ENCODE assay signal across 2 cellular contexts in genomic region chr9:33172256-33172678, GRCh38.
A peak's percentile ranks its signal among the peaks of the same experiment; 100 is the strongest.
TF ChIP-seq lines count a peak whose summit lies in the region.

No MANE protein-coding gene starts in this region.

TF ChIP-seq in K562, 482 proteins besides CTCF, POLR2A, EP300 and RAD21 (continued from another document and continues in another):
- TF ChIP-seq, protein P1, sequence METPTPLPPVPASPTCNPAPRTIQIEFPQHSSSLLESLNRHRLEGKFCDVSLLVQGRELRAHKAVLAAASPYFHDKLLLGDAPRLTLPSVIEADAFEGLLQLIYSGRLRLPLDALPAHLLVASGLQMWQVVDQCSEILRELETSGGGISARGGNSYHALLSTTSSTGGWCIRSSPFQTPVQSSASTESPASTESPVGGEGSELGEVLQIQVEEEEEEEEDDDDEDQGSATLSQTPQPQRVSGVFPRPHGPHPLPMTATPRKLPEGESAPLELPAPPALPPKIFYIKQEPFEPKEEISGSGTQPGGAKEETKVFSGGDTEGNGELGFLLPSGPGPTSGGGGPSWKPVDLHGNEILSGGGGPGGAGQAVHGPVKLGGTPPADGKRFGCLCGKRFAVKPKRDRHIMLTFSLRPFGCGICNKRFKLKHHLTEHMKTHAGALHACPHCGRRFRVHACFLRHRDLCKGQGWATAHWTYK (CRISPR knock-in tag; IDR thresholded peaks at IDR 0.05): no peak
- TF ChIP-seq DPF2 (IDR thresholded peaks at IDR 0.05) (peak; percentile 84), PTRF (tag; IDR thresholded peaks at IDR 0.05) (no peak), SMARCA4 (IDR thresholded peaks at IDR 0.05) (peak; percentile 78), TCF3 (CRISPR knock-in tag; IDR thresholded peaks at IDR 0.05) (peak; percentile 67), TAF9B (IDR thresholded peaks at IDR 0.05; ENCODE audit: partially characterized antibody) (peak; percentile 19), NFIC (IDR thresholded peaks at IDR 0.05) (peak; percentile 49), PML (IDR thresholded peaks at IDR 0.05; ENCODE audit: low read length) (no peak), ZNF316 (IDR thresholded peaks at IDR 0.05) (peak; percentile 70), MAFF (IDR thresholded peaks at IDR 0.05; ENCODE audit: low read length) (peak; percentile 44; the same call in 1 of the 2 replicates)
- TF ChIP-seq, protein P2, sequence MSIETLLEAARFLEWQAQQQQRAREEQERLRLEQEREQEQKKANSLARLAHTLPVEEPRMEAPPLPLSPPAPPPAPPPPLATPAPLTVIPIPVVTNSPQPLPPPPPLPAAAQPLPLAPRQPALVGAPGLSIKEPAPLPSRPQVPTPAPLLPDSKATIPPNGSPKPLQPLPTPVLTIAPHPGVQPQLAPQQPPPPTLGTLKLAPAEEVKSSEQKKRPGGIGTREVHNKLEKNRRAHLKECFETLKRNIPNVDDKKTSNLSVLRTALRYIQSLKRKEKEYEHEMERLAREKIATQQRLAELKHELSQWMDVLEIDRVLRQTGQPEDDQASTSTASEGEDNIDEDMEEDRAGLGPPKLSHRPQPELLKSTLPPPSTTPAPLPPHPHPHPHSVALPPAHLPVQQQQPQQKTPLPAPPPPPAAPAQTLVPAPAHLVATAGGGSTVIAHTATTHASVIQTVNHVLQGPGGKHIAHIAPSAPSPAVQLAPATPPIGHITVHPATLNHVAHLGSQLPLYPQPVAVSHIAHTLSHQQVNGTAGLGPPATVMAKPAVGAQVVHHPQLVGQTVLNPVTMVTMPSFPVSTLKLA (conservative IDR thresholded peaks at IDR 0.05): peak in 1 of 2 experiments; percentile 38; a peak in 2 of 4 replicates
- TF ChIP-seq, protein P3, sequence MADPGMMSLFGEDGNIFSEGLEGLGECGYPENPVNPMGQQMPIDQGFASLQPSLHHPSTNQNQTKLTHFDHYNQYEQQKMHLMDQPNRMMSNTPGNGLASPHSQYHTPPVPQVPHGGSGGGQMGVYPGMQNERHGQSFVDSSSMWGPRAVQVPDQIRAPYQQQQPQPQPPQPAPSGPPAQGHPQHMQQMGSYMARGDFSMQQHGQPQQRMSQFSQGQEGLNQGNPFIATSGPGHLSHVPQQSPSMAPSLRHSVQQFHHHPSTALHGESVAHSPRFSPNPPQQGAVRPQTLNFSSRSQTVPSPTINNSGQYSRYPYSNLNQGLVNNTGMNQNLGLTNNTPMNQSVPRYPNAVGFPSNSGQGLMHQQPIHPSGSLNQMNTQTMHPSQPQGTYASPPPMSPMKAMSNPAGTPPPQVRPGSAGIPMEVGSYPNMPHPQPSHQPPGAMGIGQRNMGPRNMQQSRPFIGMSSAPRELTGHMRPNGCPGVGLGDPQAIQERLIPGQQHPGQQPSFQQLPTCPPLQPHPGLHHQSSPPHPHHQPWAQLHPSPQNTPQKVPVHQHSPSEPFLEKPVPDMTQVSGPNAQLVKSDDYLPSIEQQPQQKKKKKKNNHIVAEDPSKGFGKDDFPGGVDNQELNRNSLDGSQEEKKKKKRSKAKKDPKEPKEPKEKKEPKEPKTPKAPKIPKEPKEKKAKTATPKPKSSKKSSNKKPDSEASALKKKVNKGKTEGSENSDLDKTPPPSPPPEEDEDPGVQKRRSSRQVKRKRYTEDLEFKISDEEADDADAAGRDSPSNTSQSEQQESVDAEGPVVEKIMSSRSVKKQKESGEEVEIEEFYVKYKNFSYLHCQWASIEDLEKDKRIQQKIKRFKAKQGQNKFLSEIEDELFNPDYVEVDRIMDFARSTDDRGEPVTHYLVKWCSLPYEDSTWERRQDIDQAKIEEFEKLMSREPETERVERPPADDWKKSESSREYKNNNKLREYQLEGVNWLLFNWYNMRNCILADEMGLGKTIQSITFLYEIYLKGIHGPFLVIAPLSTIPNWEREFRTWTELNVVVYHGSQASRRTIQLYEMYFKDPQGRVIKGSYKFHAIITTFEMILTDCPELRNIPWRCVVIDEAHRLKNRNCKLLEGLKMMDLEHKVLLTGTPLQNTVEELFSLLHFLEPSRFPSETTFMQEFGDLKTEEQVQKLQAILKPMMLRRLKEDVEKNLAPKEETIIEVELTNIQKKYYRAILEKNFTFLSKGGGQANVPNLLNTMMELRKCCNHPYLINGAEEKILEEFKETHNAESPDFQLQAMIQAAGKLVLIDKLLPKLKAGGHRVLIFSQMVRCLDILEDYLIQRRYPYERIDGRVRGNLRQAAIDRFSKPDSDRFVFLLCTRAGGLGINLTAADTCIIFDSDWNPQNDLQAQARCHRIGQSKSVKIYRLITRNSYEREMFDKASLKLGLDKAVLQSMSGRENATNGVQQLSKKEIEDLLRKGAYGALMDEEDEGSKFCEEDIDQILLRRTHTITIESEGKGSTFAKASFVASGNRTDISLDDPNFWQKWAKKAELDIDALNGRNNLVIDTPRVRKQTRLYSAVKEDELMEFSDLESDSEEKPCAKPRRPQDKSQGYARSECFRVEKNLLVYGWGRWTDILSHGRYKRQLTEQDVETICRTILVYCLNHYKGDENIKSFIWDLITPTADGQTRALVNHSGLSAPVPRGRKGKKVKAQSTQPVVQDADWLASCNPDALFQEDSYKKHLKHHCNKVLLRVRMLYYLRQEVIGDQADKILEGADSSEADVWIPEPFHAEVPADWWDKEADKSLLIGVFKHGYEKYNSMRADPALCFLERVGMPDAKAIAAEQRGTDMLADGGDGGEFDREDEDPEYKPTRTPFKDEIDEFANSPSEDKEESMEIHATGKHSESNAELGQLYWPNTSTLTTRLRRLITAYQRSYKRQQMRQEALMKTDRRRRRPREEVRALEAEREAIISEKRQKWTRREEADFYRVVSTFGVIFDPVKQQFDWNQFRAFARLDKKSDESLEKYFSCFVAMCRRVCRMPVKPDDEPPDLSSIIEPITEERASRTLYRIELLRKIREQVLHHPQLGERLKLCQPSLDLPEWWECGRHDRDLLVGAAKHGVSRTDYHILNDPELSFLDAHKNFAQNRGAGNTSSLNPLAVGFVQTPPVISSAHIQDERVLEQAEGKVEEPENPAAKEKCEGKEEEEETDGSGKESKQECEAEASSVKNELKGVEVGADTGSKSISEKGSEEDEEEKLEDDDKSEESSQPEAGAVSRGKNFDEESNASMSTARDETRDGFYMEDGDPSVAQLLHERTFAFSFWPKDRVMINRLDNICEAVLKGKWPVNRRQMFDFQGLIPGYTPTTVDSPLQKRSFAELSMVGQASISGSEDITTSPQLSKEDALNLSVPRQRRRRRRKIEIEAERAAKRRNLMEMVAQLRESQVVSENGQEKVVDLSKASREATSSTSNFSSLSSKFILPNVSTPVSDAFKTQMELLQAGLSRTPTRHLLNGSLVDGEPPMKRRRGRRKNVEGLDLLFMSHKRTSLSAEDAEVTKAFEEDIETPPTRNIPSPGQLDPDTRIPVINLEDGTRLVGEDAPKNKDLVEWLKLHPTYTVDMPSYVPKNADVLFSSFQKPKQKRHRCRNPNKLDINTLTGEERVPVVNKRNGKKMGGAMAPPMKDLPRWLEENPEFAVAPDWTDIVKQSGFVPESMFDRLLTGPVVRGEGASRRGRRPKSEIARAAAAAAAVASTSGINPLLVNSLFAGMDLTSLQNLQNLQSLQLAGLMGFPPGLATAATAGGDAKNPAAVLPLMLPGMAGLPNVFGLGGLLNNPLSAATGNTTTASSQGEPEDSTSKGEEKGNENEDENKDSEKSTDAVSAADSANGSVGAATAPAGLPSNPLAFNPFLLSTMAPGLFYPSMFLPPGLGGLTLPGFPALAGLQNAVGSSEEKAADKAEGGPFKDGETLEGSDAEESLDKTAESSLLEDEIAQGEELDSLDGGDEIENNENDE (IDR thresholded peaks at IDR 0.05; ENCODE audit: low read depth, low read length): no peak

TF ChIP-seq in HepG2, 621 proteins besides CTCF, POLR2A, EP300 and RAD21 (continued from another document and continues in another):
- TF ChIP-seq ZNF350 (CRISPR knock-in tag; IDR thresholded peaks at IDR 0.05; ENCODE audit: borderline replicate concordance, low read depth) (no peak), ZFP37 (CRISPR knock-in tag; IDR thresholded peaks at IDR 0.05; ENCODE audit: borderline replicate concordance) (no peak), RNF2 (conservative IDR thresholded peaks at IDR 0.05; ENCODE audit: low read depth) (no peak), SOX5 (CRISPR knock-in tag; IDR thresholded peaks at IDR 0.05; ENCODE audit: borderline replicate concordance) (peak; percentile 95), YY1 (IDR thresholded peaks at IDR 0.05; ENCODE audit: insufficient read depth, insufficient replicate concordance, low read depth, low read length) (no peak), ZNF619 (CRISPR knock-in tag; IDR thresholded peaks at IDR 0.05) (no peak), MXD4 (CRISPR knock-in tag; IDR thresholded peaks at IDR 0.05) (no peak), ATRX (CRISPR knock-in tag; IDR thresholded peaks at IDR 0.05; ENCODE audit: borderline replicate concordance) (no peak), NR1H2 (CRISPR knock-in tag; IDR thresholded peaks at IDR 0.05; ENCODE audit: borderline replicate concordance, low read depth) (no peak), FOXJ3 (CRISPR knock-in tag; IDR thresholded peaks at IDR 0.05; ENCODE audit: borderline replicate concordance) (0 out of 2 replicates have a peak, but pooled peaks have one; percentile 16), SSRP1 (CRISPR knock-in tag; IDR thresholded peaks at IDR 0.05) (0 out of 2 replicates have a peak, but pooled peaks have one; percentile 36), FOXA3 (CRISPR knock-in tag; IDR thresholded peaks at IDR 0.05) (no peak), MTF1 (CRISPR knock-in tag; IDR thresholded peaks at IDR 0.05) (no peak), SMAD3 (CRISPR knock-in tag; IDR thresholded peaks at IDR 0.05) (no peak), PITX1 (CRISPR knock-in tag; IDR thresholded peaks at IDR 0.05) (no peak), PBX3 (CRISPR knock-in tag; IDR thresholded peaks at IDR 0.05; ENCODE audit: borderline replicate concordance) (no peak), ZNF558 (CRISPR knock-in tag; IDR thresholded peaks at IDR 0.05; ENCODE audit: borderline replicate concordance) (no peak), MTA3 (CRISPR knock-in tag; IDR thresholded peaks at IDR 0.05) (no peak), SMAD9 (CRISPR knock-in tag; IDR thresholded peaks at IDR 0.05) (no peak), MAFG (CRISPR knock-in tag; IDR thresholded peaks at IDR 0.05) (no peak), ZNF891 (CRISPR knock-in tag; IDR thresholded peaks at IDR 0.05) (no peak), ERF (CRISPR knock-in tag; IDR thresholded peaks at IDR 0.05) (no peak), JUN (CRISPR knock-in tag; IDR thresholded peaks at IDR 0.05) (no peak), MAFF (IDR thresholded peaks at IDR 0.05; ENCODE audit: low read depth, low read length) (peak; percentile 74), ZHX1 (CRISPR knock-in tag; IDR thresholded peaks at IDR 0.05; ENCODE audit: low read depth) (no peak), SP5 (CRISPR knock-in tag; IDR thresholded peaks at IDR 0.05; ENCODE audit: borderline replicate concordance, low read depth) (0 out of 2 replicates have a peak, but pooled peaks have one; percentile 6), SYNCRIP (IDR thresholded peaks at IDR 0.05; ENCODE audit: insufficient read depth, low read depth, low read length) (no peak), ZNF331 (CRISPR knock-in tag; IDR thresholded peaks at IDR 0.05) (0 out of 2 replicates have a peak, but pooled peaks have one; percentile 7), ZEB1 (IDR thresholded peaks at IDR 0.05; ENCODE audit: insufficient replicate concordance, low read depth) (peak; percentile 94)
- TF ChIP-seq, protein P4, sequence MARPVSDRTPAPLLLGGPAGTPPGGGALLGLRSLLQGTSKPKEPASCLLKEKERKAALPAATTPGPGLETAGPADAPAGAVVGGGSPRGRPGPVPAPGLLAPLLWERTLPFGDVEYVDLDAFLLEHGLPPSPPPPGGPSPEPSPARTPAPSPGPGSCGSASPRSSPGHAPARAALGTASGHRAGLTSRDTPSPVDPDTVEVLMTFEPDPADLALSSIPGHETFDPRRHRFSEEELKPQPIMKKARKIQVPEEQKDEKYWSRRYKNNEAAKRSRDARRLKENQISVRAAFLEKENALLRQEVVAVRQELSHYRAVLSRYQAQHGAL (CRISPR knock-in tag; IDR thresholded peaks at IDR 0.05; ENCODE audit: not compliant biosample characterization): no peak
- TF ChIP-seq, protein P5, sequence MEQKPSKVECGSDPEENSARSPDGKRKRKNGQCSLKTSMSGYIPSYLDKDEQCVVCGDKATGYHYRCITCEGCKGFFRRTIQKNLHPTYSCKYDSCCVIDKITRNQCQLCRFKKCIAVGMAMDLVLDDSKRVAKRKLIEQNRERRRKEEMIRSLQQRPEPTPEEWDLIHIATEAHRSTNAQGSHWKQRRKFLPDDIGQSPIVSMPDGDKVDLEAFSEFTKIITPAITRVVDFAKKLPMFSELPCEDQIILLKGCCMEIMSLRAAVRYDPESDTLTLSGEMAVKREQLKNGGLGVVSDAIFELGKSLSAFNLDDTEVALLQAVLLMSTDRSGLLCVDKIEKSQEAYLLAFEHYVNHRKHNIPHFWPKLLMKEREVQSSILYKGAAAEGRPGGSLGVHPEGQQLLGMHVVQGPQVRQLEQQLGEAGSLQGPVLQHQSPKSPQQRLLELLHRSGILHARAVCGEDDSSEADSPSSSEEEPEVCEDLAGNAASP (CRISPR knock-in tag; IDR thresholded peaks at IDR 0.05; ENCODE audit: borderline replicate concordance): no peak
- TF ChIP-seq, protein P6, sequence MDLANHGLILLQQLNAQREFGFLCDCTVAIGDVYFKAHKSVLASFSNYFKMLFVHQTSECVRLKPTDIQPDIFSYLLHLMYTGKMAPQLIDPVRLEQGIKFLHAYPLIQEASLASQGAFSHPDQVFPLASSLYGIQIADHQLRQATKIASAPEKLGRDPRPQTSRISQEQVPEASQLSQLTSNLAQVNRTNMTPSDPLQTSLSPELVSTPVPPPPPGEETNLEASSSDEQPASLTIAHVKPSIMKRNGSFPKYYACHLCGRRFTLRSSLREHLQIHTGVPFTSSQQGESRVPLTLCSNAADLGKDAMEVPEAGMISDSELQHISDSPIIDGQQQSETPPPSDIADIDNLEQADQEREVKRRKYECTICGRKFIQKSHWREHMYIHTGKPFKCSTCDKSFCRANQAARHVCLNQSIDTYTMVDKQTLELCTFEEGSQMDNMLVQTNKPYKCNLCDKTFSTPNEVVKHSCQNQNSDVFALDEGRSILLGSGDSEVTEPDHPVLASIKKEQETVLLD (CRISPR knock-in tag; IDR thresholded peaks at IDR 0.05; ENCODE audit: low read depth): no peak
